ENCODE assay signal across 11 cellular contexts in genomic region chr16:19882641-19883040, GRCh38. TPM values are rescaled to one million over a fixed set of nuclear protein-coding genes. Genes with fewer than 3 reads are reported as not detected.
DNase-seq lines count a peak whose midpoint lies in the region; ATAC-seq, FAIRE-seq and TF ChIP-seq lines count a peak whose summit lies in the region.
"Had no signal": no experiment of that assay in that cellular context is flagged by ENCODE, and none has a peak within 500 bp of the region (broad histone marks: within the 10 kb centered on the region; RNA-seq: fewer than 3 reads in every experiment).

No MANE protein-coding gene starts in this region.

- H3K4me2 ChIP-seq in neural progenitor cell, result peak overlapping the region; percentile 93

- peaks cover 0 to 14% (median 0%) of the 10 kb centered on the region in 4 donors for H3K36me3 ChIP-seq in esophagus muscularis mucosa
- H3K36me3 ChIP-seq in neural progenitor cell, result no peaks in the 10 kb centered on the region

- H3K27ac ChIP-seq in esophagus muscularis mucosa (replicated peaks in 1 of 4) (peak overlapping the region; percentile 60 to 73 (median 65)), neural progenitor cell (peak overlapping the region; percentile 41)
- H3K27ac ChIP-seq: C4-2B had no signal

- H3K36me3 Mint-ChIP-seq in stimulated activated naive CD8-positive, alpha-beta T cell treated with anti-CD3 and anti-CD28 coated beads, Interleukin-15, Interleukin-2, amounts not matched to agents 100 ng/mL and 50 ng/mL, for 24 hours (ENCODE audit: low read depth), result no peaks in the 10 kb centered on the region
- H3K36me3 Mint-ChIP-seq in neural progenitor cell, result peaks cover 5% of the 10 kb centered on the region
- no peaks in the 10 kb centered on the region for H3K36me3 Mint-ChIP-seq in chondrocyte (ENCODE audit: low read depth)

- whole genome bisulfite sequencing in esophagus muscularis mucosa, result 79% methylated on average over 2 of the region's 3 CpGs

- TF ChIP-seq EP300 in esophagus muscularis mucosa (IDR thresholded peaks at IDR 0.05), result no peak

- peak overlapping the region; percentile 12 for H3K4me3 Mint-ChIP-seq in stimulated activated naive CD8-positive, alpha-beta T cell treated with anti-CD3 and anti-CD28 coated beads, Interleukin-15, Interleukin-2, amounts not matched to agents 100 ng/mL and 50 ng/mL, for 24 hours
- no peak overlapping the region for H3K4me3 Mint-ChIP-seq in stimulated activated naive CD8-positive, alpha-beta T cell treated with anti-CD3 and anti-CD28 coated beads, Interleukin-15, amount 100 ng/mL, for 72 hours
- H3K4me3 Mint-ChIP-seq in neural progenitor cell (peak overlapping the region; percentile 95), chondrocyte (ENCODE audit: unreplicated experiment) (no peak overlapping the region)
- H3K4me3 Mint-ChIP-seq: activated T-helper 1 cell treated with anti-CD3 and anti-CD28 coated beads, Interleukin-12 subunit alpha, Interleukin-12 subunit beta, Interleukin-2, Interleukin-4 antibody, amounts not matched to agents 30 ng/mL and 10 ng/mL and 1 ng/mL, durations not matched to agents 14 hours and 24 hours and 36 hours had no signal

- H3K27ac Mint-ChIP-seq in stimulated activated naive CD8-positive, alpha-beta T cell treated with anti-CD3 and anti-CD28 coated beads, Interleukin-15, Interleukin-2, amounts not matched to agents 100 ng/mL and 50 ng/mL, for 24 hours, result no peak overlapping the region
- no peak overlapping the region for H3K27ac Mint-ChIP-seq in stimulated activated naive CD8-positive, alpha-beta T cell treated with anti-CD3 and anti-CD28 coated beads, Interleukin-15, amount 100 ng/mL, for 72 hours
- H3K27ac Mint-ChIP-seq in neural progenitor cell, result peak overlapping the region; percentile 94
- no peak overlapping the region for H3K27ac Mint-ChIP-seq in chondrocyte (ENCODE audit: unreplicated experiment)
- H3K27ac Mint-ChIP-seq: activated T-helper 1 cell treated with anti-CD3 and anti-CD28 coated beads, Interleukin-12 subunit alpha, Interleukin-12 subunit beta, Interleukin-2, Interleukin-4 antibody, amounts not matched to agents 30 ng/mL and 10 ng/mL and 1 ng/mL, durations not matched to agents 14 hours and 24 hours and 36 hours had no signal

- H3K9me3 ChIP-seq in esophagus muscularis mucosa (no peaks in the 10 kb centered on the region), neural progenitor cell (ENCODE audit: low read depth) (no peaks in the 10 kb centered on the region)

- H3K27me3 ChIP-seq in esophagus muscularis mucosa (peaks cover 0 to 32% (median 3%) of the 10 kb centered on the region in 4 donors), neural progenitor cell (peaks cover 14% of the 10 kb centered on the region)

- TF ChIP-seq CTCF in esophagus muscularis mucosa (IDR thresholded peaks at IDR 0.05), result no peak
- TF ChIP-seq CTCF in neural progenitor cell (IDR thresholded peaks at IDR 0.05), result no peak
- TF ChIP-seq CTCF in chondrocyte (IDR thresholded peaks at IDR 0.05), result no peak

- no peak for ATAC-seq in stimulated activated naive CD8-positive, alpha-beta T cell treated with anti-CD3 and anti-CD28 coated beads, Interleukin-15, amount 100 ng/mL, for 72 hours
- ATAC-seq in HG03108 (IDR thresholded peaks at IDR 0.05; ENCODE audit: unreplicated experiment), result no peak

- H3K9me3 Mint-ChIP-seq in stimulated activated naive CD8-positive, alpha-beta T cell treated with anti-CD3 and anti-CD28 coated beads, Interleukin-15, Interleukin-2, amounts not matched to agents 100 ng/mL and 50 ng/mL, for 24 hours, result no peaks in the 10 kb centered on the region
- H3K9me3 Mint-ChIP-seq in stimulated activated naive CD8-positive, alpha-beta T cell treated with anti-CD3 and anti-CD28 coated beads, Interleukin-15, amount 100 ng/mL, for 72 hours, result no peaks in the 10 kb centered on the region
- peaks cover 5% of the 10 kb centered on the region for H3K9me3 Mint-ChIP-seq in neural progenitor cell
- no peaks in the 10 kb centered on the region for H3K9me3 Mint-ChIP-seq in chondrocyte (ENCODE audit: low read depth)
- H3K9me3 Mint-ChIP-seq: activated T-helper 1 cell treated with anti-CD3 and anti-CD28 coated beads, Interleukin-12 subunit alpha, Interleukin-12 subunit beta, Interleukin-2, Interleukin-4 antibody, amounts not matched to agents 30 ng/mL and 10 ng/mL and 1 ng/mL, durations not matched to agents 14 hours and 24 hours and 36 hours had no signal

- no peak for FAIRE-seq in GM12892 (lab: Jason Lieb, UNC)
- FAIRE-seq: GM18507 had no signal

- peaks cover 23% of the 10 kb centered on the region for H4K20me1 ChIP-seq in neural progenitor cell (ENCODE audit: low read depth)

- H3F3A ChIP-seq in neural progenitor cell (ENCODE audit: low read depth), result peaks cover 58% of the 10 kb centered on the region

- no peak overlapping the region for H3K9ac ChIP-seq in neural progenitor cell

- H3K4me3 ChIP-seq in esophagus muscularis mucosa (peak overlapping the region; percentile 65 to 85 (median 68)), neural progenitor cell (peak overlapping the region; percentile 62)

- H3K4me1 Mint-ChIP-seq in stimulated activated naive CD8-positive, alpha-beta T cell treated with anti-CD3 and anti-CD28 coated beads, Interleukin-15, Interleukin-2, amounts not matched to agents 100 ng/mL and 50 ng/mL, for 24 hours (ENCODE audit: low read depth), result peaks cover 21% of the 10 kb centered on the region
- peaks cover 39% of the 10 kb centered on the region for H3K4me1 Mint-ChIP-seq in stimulated activated naive CD8-positive, alpha-beta T cell treated with anti-CD3 and anti-CD28 coated beads, Interleukin-15, amount 100 ng/mL, for 72 hours
- H3K4me1 Mint-ChIP-seq in neural progenitor cell (peaks cover 46% of the 10 kb centered on the region), chondrocyte (ENCODE audit: low read depth) (peaks cover 19% of the 10 kb centered on the region)

- intact Hi-C loops in esophagus muscularis mucosa (cut with DNase I), result no loop called here

- peaks cover 68% of the 10 kb centered on the region for H3K79me2 ChIP-seq in neural progenitor cell (ENCODE audit: low read depth)

- no peak for TF ChIP-seq POLR2A in esophagus muscularis mucosa (IDR thresholded peaks at IDR 0.05; ENCODE audit: low read depth)
- no peak for TF ChIP-seq POLR2A in GM12892 (IDR thresholded peaks at IDR 0.05; ENCODE audit: low read depth, low read length)

- DNase-seq in stimulated activated naive CD8-positive, alpha-beta T cell treated with anti-CD3 and anti-CD28 coated beads, Interleukin-15, amount 100 ng/mL, for 72 hours, result no peak
- DNase-seq in esophagus muscularis mucosa (ENCODE audit: extremely low spot score) (no peak), neural progenitor cell (ENCODE audit: low spot score) (peak; percentile 81), GM12892 (ENCODE audit: insufficient read length) (no peak), chondrocyte (ENCODE audit: low spot score) (no peak)
- DNase-seq in activated effector memory CD4-positive, alpha-beta T cell treated with Interleukin-2 at 50 U/mL for 16 hours, result no peak

- peaks cover 27% of the 10 kb centered on the region for H3K27me3 Mint-ChIP-seq in stimulated activated naive CD8-positive, alpha-beta T cell treated with anti-CD3 and anti-CD28 coated beads, Interleukin-15, Interleukin-2, amounts not matched to agents 100 ng/mL and 50 ng/mL, for 24 hours
- H3K27me3 Mint-ChIP-seq in stimulated activated naive CD8-positive, alpha-beta T cell treated with anti-CD3 and anti-CD28 coated beads, Interleukin-15, amount 100 ng/mL, for 72 hours, result peaks cover 49% of the 10 kb centered on the region
- peaks cover 5% of the 10 kb centered on the region for H3K27me3 Mint-ChIP-seq in neural progenitor cell (ENCODE audit: insufficient read depth, low read depth)
- H3K27me3 Mint-ChIP-seq in chondrocyte (ENCODE audit: low read depth), result peaks cover 8% of the 10 kb centered on the region

- H3K4me1 ChIP-seq in esophagus muscularis mucosa (peaks cover 33 to 43% (median 40%) of the 10 kb centered on the region in 4 donors), neural progenitor cell (peaks cover 22% of the 10 kb centered on the region)

- no peak overlapping the region for H2AFZ ChIP-seq in neural progenitor cell (replicated peaks)

RNA-seq across cellular contexts. Expression of gene GPRC5B, which starts 2.0 kb away (rescaled TPM):
- total RNA-seq in esophagus muscularis mucosa (10 to 100 TPM; 14.1 to 29.4 (median 21.4) TPM), neural progenitor cell (ENCODE audit: low replicate concordance) (21.1 and 32.2 TPM in 2 replicates), chondrocyte (1.9 to 2.2 TPM (median 2.1 TPM) in 3 replicates)
- polyA plus RNA-seq in GM12892 (2012; ENCODE audit: missing spikeins), result 0.34 TPM
- total RNA-seq: activated T-helper 1 cell treated with anti-CD3 and anti-CD28 coated beads, Interleukin-12 subunit alpha, Interleukin-12 subunit beta, Interleukin-2, Interleukin-4 antibody, amounts not matched to agents 30 ng/mL and 10 ng/mL and 1 ng/mL, durations not matched to agents 14 hours and 24 hours and 36 hours had no signal

Comparison
In these comparisons a context has a peak if more than half of its experiments do, and no peak if none do; other contexts are left out.
1. H3K4me3 Mint-ChIP-seq: peak in stimulated activated naive CD8-positive, alpha-beta T cell treated with anti-CD3 and anti-CD28 coated beads, Interleukin-15, Interleukin-2, amounts not matched to agents 100 ng/mL and 50 ng/mL, for 24 hours (single experiment) and neural progenitor cell (single experiment); none in stimulated activated naive CD8-positive, alpha-beta T cell treated with anti-CD3 and anti-CD28 coated beads, Interleukin-15, amount 100 ng/mL, for 72 hours (0 of 2) and chondrocyte (single experiment).